In the genomic region with DNA sequence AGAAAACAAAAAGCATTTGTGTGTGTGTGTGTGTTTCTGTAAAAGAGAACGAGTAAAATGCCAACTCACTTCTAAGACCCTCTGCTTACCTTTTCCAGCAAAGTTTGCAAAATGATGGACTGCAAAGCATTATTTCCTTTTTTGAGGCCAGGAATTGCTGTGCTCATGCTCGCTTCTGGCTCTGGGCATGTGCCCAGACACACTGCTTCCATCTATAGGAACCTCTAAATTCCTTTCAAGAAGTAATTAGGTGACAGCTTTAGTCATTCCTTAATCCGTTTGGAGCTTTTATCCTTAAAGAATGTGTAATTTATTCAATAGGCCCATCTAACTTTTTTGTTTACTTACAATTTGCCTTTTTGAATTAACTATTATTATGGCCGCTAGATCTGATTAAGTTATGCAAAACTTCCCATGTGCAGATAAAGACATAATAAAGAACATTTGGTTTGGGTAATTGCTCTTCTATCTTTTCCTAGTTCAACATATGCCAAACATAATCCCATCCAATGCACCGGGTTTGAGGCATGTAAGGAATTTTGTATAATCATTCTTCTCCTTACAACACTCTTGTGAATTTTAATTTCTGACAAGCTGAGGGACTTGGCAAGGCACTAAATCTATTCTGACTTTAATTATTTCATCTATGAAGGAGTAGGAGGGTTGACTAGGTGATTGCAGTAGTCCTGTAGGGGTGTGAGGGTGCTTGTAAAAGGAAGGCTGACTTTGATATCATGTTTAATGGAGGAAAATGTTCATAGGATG, we compare ENCODE assay signal across 31 cellular contexts. TPM values are rescaled to one million over a fixed set of nuclear protein-coding genes. Genes with fewer than 3 reads are reported as not detected.
A peak's percentile ranks its signal among the peaks of the same experiment; 100 is the strongest.
DNase-seq lines count a peak whose midpoint lies in the region; ATAC-seq, FAIRE-seq and TF ChIP-seq lines count a peak whose summit lies in the region.
"Had no signal": no experiment of that assay in that cellular context is flagged by ENCODE, and none has a peak within 500 bp of the region (broad histone marks: within the 10 kb centered on the region; RNA-seq: fewer than 3 reads in every experiment).

No MANE protein-coding gene starts in this region.

- DNase-seq in HAP-1 (ENCODE audit: low spot score in 2 of 2) (peak; percentile 63 to 95), astrocyte (ENCODE audit: low read depth) (peak; percentile 19), NCI-H146 treated with DMSO at 0.1 percent for 48 hours (lab: John Stamatoyannopoulos, UW; ENCODE audit: unreplicated experiment) (no peak), tibial nerve (ENCODE audit: low spot score in 2 of 2) (no peak), NCI-H187 (lab: John Stamatoyannopoulos, UW) (no peak)
- DNase-seq: activated CD4-positive, alpha-beta T cell treated with anti-CD3 and anti-CD28 coated beads for 36 hours; activated CD8-positive, alpha-beta memory T cell treated with anti-CD3 and anti-CD28 coated beads for 24 hours; activated naive CD4-positive, alpha-beta T cell treated with anti-CD3 and anti-CD28 coated beads, Interleukin-2, amount 50 U/mL, for 16 hours; activated T-cell treated with anti-CD3 and anti-CD28 coated beads, Interleukin-2, amount 50 U/mL, for 4 hours; central memory CD4-positive, alpha-beta T cell; gastrocnemius medialis; GDM1; immature natural killer cell; Karpas-422; NCI-H1694; NCI-H2171 treated with DMSO at 0.1 percent for 48 hours; NCI-H69; pancreas; right cardiac atrium; stimulated activated CD4-positive, alpha-beta T cell treated with anti-CD3 and anti-CD28 coated beads, Interleukin-12 subunit alpha, Interleukin-12 subunit beta, amount 100 ng/mL, for 4 hours; stimulated activated naive CD4-positive, alpha-beta T cell treated with Interleukin-2 at 50 U/mL for 16 hours; T-helper 2 cell; testis had no signal

- H3K4me1 ChIP-seq in ACC112 (ENCODE audit: control insufficient read depth, insufficient read depth, low read length, unreplicated experiment) = peaks cover 24% of the 10 kb centered on the region
- H3K4me1 ChIP-seq in HAP-1 = peaks cover 14% of the 10 kb centered on the region
- H3K4me1 ChIP-seq in astrocyte (ENCODE audit: insufficient read depth, low read length) = peaks cover 9% of the 10 kb centered on the region
- H3K4me1 ChIP-seq in tibial nerve = no peaks in the 10 kb centered on the region
- H3K4me1 ChIP-seq: gastrocnemius medialis, testis, vagina had no signal

- no peaks in the 10 kb centered on the region for H4K20me1 ChIP-seq in astrocyte (ENCODE audit: insufficient read depth, low read length)

- no peaks in the 10 kb centered on the region for H3K9me3 ChIP-seq in HAP-1
- H3K9me3 ChIP-seq in astrocyte (ENCODE audit: insufficient read depth, low read depth, low read length) = no peaks in the 10 kb centered on the region
- H3K9me3 ChIP-seq in tibial nerve = no peaks in the 10 kb centered on the region
- H3K9me3 ChIP-seq: gastrocnemius medialis, pancreas, testis, vagina had no signal

- no peak overlapping the region for H3K4me2 ChIP-seq in astrocyte (ENCODE audit: low read length)
- H3K4me2 ChIP-seq: hepatocyte had no signal

- H3K4me1 Mint-ChIP-seq in astrocyte (ENCODE audit: low read depth, unreplicated experiment) = peaks cover 29% of the 10 kb centered on the region
- H3K4me1 Mint-ChIP-seq: activated CD4-positive, alpha-beta T cell treated with anti-CD3 and anti-CD28 coated beads for 36 hours; immature natural killer cell had no signal

- FAIRE-seq in astrocyte (lab: Jason Lieb, UNC) (peak; percentile 32), islet of Langerhans (lab: Jason Lieb, UNC) (peak; percentile 9)
- FAIRE-seq: pancreas had no signal

- H3K79me2 ChIP-seq in ACC112 (ENCODE audit: control insufficient read depth, insufficient read depth, low read length, unreplicated experiment) = no peaks in the 10 kb centered on the region
- no peaks in the 10 kb centered on the region for H3K79me2 ChIP-seq in astrocyte (ENCODE audit: insufficient read depth, low read length)
- H3K79me2 ChIP-seq: hepatocyte had no signal

- 52 to 53% methylated on average over 5 of the region's 5 CpGs for WGBS in tibial nerve, 2 donors

- no peak overlapping the region for H3K9ac ChIP-seq in astrocyte (ENCODE audit: low read length)

- H3K27ac ChIP-seq in ACC112 (ENCODE audit: low read depth, low read length) (peak overlapping the region; percentile 4; the same call in 1 of the 2 replicates), astrocyte (ENCODE audit: low read depth, low read length) (no peak overlapping the region), tibial nerve (no peak overlapping the region)
- H3K27ac ChIP-seq: gastrocnemius medialis, hepatocyte, SK-N-MC, testis, vagina had no signal

- peak overlapping the region; percentile 41 for H3K27ac Mint-ChIP-seq in astrocyte (ENCODE audit: unreplicated experiment)
- H3K27ac Mint-ChIP-seq: activated CD4-positive, alpha-beta T cell treated with anti-CD3 and anti-CD28 coated beads for 36 hours; immature natural killer cell; natural killer cell treated with Interleukin-12 subunit alpha and Interleukin-12 subunit beta and Interleukin-15 and Interleukin-18, amount 100 ng/mL, for 72 hours had no signal

- H3K36me3 ChIP-seq in ACC112 (ENCODE audit: insufficient read depth, low read length) (no peaks in the 10 kb centered on the region), HAP-1 (replicated peaks) (no peaks in the 10 kb centered on the region), astrocyte (ENCODE audit: insufficient read depth, low read length) (no peaks in the 10 kb centered on the region), tibial nerve (no peaks in the 10 kb centered on the region)
- H3K36me3 ChIP-seq: gastrocnemius medialis, pancreas, vagina had no signal

- H2AFZ ChIP-seq in ACC112 (ENCODE audit: low read length, unreplicated experiment) (no peak overlapping the region), astrocyte (ENCODE audit: low read depth, low read length) (no peak overlapping the region)
- H2AFZ ChIP-seq: hepatocyte had no signal

- H3K4me3 ChIP-seq in ACC112 (ENCODE audit: low read depth, low read length) (no peak overlapping the region), HAP-1 (no peak overlapping the region), astrocyte (ENCODE audit: insufficient read depth, low read depth, low read length) (no peak overlapping the region), tibial nerve (no peak overlapping the region)
- H3K4me3 ChIP-seq: gastrocnemius medialis, hepatocyte, pancreas, SK-N-MC, testis, vagina had no signal

- H3K27me3 Mint-ChIP-seq in astrocyte (ENCODE audit: low read depth, unreplicated experiment) = no peaks in the 10 kb centered on the region

- no peak for TF ChIP-seq CTCF in astrocyte (IDR thresholded peaks at IDR 0.05; ENCODE audit: insufficient read depth, low read depth, low read length)
- TF ChIP-seq CTCF in tibial nerve (IDR thresholded peaks at IDR 0.05) = no peak

- no peaks in the 10 kb centered on the region for H3K36me3 Mint-ChIP-seq in astrocyte (ENCODE audit: low read depth, unreplicated experiment)
- H3K36me3 Mint-ChIP-seq: immature natural killer cell; natural killer cell treated with Interleukin-12 subunit alpha and Interleukin-12 subunit beta and Interleukin-15 and Interleukin-18, amount 100 ng/mL, for 72 hours had no signal

- in situ Hi-C loops in HAP-1 (cut with MboI; ENCODE audit: low sequenced_read_pairs) = no loop called here

- no peak overlapping the region for H3K4me3 Mint-ChIP-seq in astrocyte (ENCODE audit: unreplicated experiment)
- H3K4me3 Mint-ChIP-seq: activated CD4-positive, alpha-beta T cell treated with anti-CD3 and anti-CD28 coated beads for 36 hours; activated T-cell treated with anti-CD3 and anti-CD28 coated beads, Interleukin-2, amount 50 U/mL, for 4 hours; immature natural killer cell; natural killer cell treated with Interleukin-12 subunit alpha and Interleukin-12 subunit beta and Interleukin-15 and Interleukin-18, amount 100 ng/mL, for 72 hours had no signal

- no peak for ATAC-seq in HG03565 (IDR thresholded peaks at IDR 0.05; ENCODE audit: unreplicated experiment)
- ATAC-seq: activated CD4-positive, alpha-beta T cell treated with anti-CD3 and anti-CD28 coated beads for 36 hours; activated T-cell treated with anti-CD3 and anti-CD28 coated beads, Interleukin-2, amount 50 U/mL, for 4 hours; gastrocnemius medialis; natural killer cell treated with Interleukin-12 subunit alpha and Interleukin-12 subunit beta and Interleukin-15 and Interleukin-18, amount 100 ng/mL, for 72 hours; right cardiac atrium had no signal

- H3K27me3 ChIP-seq in ACC112 (ENCODE audit: insufficient read depth, low read length) (no peaks in the 10 kb centered on the region), HAP-1 (ENCODE audit: low read depth) (peaks cover 15% of the 10 kb centered on the region), astrocyte (ENCODE audit: insufficient read depth, low read length) (no peaks in the 10 kb centered on the region), tibial nerve (peaks cover 0 to 3% of the 10 kb centered on the region in 2 donors)
- H3K27me3 ChIP-seq: gastrocnemius medialis, hepatocyte, pancreas, testis, vagina had no signal

- TF ChIP-seq POLR2A in tibial nerve (IDR thresholded peaks at IDR 0.05) = no peak

- H3K9me3 Mint-ChIP-seq in astrocyte (ENCODE audit: unreplicated experiment) = no peaks in the 10 kb centered on the region
- H3K9me3 Mint-ChIP-seq: activated T-cell treated with anti-CD3 and anti-CD28 coated beads, Interleukin-2, amount 50 U/mL, for 4 hours; natural killer cell treated with Interleukin-12 subunit alpha and Interleukin-12 subunit beta and Interleukin-15 and Interleukin-18, amount 100 ng/mL, for 72 hours had no signal

- TF ChIP-seq EP300 in tibial nerve (IDR thresholded peaks at IDR 0.05) = no peak

RNA-seq across cellular contexts. Expression of a gene that starts 34.7 kb away (rescaled TPM):
- not detected in 2 replicates for total RNA-seq in astrocyte
- total RNA-seq in tibial nerve = not detected
- total RNA-seq: activated CD4-positive, alpha-beta T cell treated with anti-CD3 and anti-CD28 coated beads for 36 hours; epithelial cell of proximal tubule; natural killer cell treated with Interleukin-12 subunit alpha and Interleukin-12 subunit beta and Interleukin-15 and Interleukin-18, amount 100 ng/mL, for 72 hours; testis; vagina had no signal

Comparison
In these comparisons a context has a peak if more than half of its experiments do, and no peak if none do; other contexts are left out.
1. DNase-seq: peak in HAP-1 (2 of 2) and astrocyte (single experiment); none in NCI-H146 treated with DMSO at 0.1 percent for 48 hours (single experiment), tibial nerve (0 of 2) and NCI-H187 (0 of 2).